1 cellular context compared by ENCODE assay signal in the genomic region with DNA sequence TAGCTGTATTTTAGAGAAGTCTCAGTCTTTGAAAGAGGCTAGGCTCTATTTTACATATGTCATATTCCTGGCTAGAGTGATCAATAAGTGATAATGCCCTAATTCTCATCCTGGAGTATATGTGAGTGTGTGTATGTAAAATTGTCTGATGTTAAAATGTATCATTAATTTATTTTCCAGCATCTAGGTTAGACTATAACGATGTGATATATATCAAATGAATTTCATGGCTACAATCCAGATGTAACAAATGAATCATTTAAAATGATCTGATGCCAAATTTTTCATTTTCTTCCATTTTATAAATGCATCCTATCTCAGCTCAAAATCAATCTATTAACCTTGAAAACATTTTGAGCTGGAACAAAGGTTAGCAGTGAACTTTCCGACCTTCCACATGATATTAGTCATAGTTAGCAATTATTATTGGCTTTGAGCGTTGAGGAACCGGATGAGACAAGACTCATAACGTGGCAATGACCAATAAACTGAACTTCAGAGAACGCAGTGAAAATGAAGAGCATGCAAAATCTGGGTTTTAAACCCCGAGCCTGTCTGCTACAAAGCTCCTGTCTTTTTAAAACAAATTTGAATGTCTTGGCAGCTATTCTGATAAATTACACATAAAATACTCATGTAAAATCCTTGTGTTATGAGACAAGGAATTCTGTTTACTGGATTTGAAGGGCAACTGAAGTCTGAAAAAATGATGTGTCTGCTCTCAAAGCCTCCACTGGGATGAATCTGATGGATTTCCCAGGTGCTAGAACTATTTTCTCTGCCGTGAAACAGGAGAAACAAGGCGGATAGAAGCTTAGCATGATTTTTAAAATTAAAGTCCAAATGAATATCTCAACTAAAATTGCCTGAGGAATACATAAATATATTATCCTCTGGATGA.
TF ChIP-seq lines count a peak whose summit lies in the region.

No MANE protein-coding gene starts in this region.

TF ChIP-seq in GM23338, 12 proteins besides CTCF, POLR2A, EP300 and RAD21 (continued from another document):
- TF ChIP-seq, protein P1, sequence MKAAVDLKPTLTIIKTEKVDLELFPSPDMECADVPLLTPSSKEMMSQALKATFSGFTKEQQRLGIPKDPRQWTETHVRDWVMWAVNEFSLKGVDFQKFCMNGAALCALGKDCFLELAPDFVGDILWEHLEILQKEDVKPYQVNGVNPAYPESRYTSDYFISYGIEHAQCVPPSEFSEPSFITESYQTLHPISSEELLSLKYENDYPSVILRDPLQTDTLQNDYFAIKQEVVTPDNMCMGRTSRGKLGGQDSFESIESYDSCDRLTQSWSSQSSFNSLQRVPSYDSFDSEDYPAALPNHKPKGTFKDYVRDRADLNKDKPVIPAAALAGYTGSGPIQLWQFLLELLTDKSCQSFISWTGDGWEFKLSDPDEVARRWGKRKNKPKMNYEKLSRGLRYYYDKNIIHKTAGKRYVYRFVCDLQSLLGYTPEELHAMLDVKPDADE (IDR thresholded peaks at IDR 0.05) = no peak
- no peak for TF ChIP-seq EZH2 (IDR thresholded peaks at IDR 0.05; ENCODE audit: low read depth, unreplicated experiment)
TF ChIP-seq in GM23338: peak in this region for 0.
